ENCODE assay signal across 1 cellular context in genomic region chr3:12898980-12899755, GRCh38.
TF ChIP-seq lines count a peak whose summit lies in the region.

No MANE protein-coding gene starts in this region.

TF ChIP-seq in HepG2, 621 proteins besides CTCF, POLR2A, EP300 and RAD21 (continued from another document):
- TF ChIP-seq ZFP91 (CRISPR knock-in tag; IDR thresholded peaks at IDR 0.05; ENCODE audit: borderline replicate concordance) (0 out of 2 replicates have a peak, but pooled peaks have one; percentile 37), ZMYM2 (CRISPR knock-in tag; IDR thresholded peaks at IDR 0.05) (no peak)
